In genomic region chr16:12612598-12613101, GRCh38 we compare ENCODE assay signal across 1 cellular context.
TF ChIP-seq lines count a peak whose summit lies in the region.

No MANE protein-coding gene starts in this region.

TF ChIP-seq in K562, 482 proteins besides CTCF, POLR2A, EP300 and RAD21 (continued from another document):
- TF ChIP-seq ZNF407 (IDR thresholded peaks at IDR 0.05; ENCODE audit: low read depth): no peak
- TF ChIP-seq ZNF639 (CRISPR knock-in tag; conservative IDR thresholded peaks at IDR 0.05 in 1 of 2, IDR thresholded peaks at IDR 0.05 in 1 of 2): no peak
- TF ChIP-seq ZNF436 (CRISPR knock-in tag; IDR thresholded peaks at IDR 0.05): no peak
- TF ChIP-seq TSC22D4 (tag; IDR thresholded peaks at IDR 0.05): no peak
- TF ChIP-seq ZBTB43 (CRISPR knock-in tag; IDR thresholded peaks at IDR 0.05): no peak
- no peak for TF ChIP-seq CREB1 (IDR thresholded peaks at IDR 0.05)
- TF ChIP-seq CREB1 (CRISPR knock-in tag; IDR thresholded peaks at IDR 0.05): no peak
- TF ChIP-seq HDGF (IDR thresholded peaks at IDR 0.05): no peak
- TF ChIP-seq E2F5 (CRISPR knock-in tag; IDR thresholded peaks at IDR 0.05): no peak
- TF ChIP-seq FOXO4 (CRISPR knock-in tag; IDR thresholded peaks at IDR 0.05): no peak
- no peak for TF ChIP-seq MEF2A (IDR thresholded peaks at IDR 0.05; ENCODE audit: control insufficient read depth, low read depth, low read length)
- TF ChIP-seq ZNF511 (CRISPR knock-in tag; IDR thresholded peaks at IDR 0.05): no peak
- no peak for TF ChIP-seq NFRKB (IDR thresholded peaks at IDR 0.05; ENCODE audit: low read depth)
- no peak for TF ChIP-seq ZHX1 (conservative IDR thresholded peaks at IDR 0.05; ENCODE audit: low read length)
- TF ChIP-seq ZNF282 (CRISPR knock-in tag; IDR thresholded peaks at IDR 0.05): no peak
- no peak for TF ChIP-seq GATAD2B (IDR thresholded peaks at IDR 0.05; ENCODE audit: borderline replicate concordance)
- no peak for TF ChIP-seq ZNF143 (CRISPR knock-in tag; IDR thresholded peaks at IDR 0.05)
- 0 out of 2 replicates have a peak, but pooled peaks have one; percentile 30 for TF ChIP-seq ZBTB2 (IDR thresholded peaks at IDR 0.05)
- no peak for TF ChIP-seq CGGBP1 (CRISPR knock-in tag; IDR thresholded peaks at IDR 0.05)
- no peak for TF ChIP-seq CC2D1A (IDR thresholded peaks at IDR 0.05)
- TF ChIP-seq ZSCAN32 (CRISPR knock-in tag; IDR thresholded peaks at IDR 0.05): no peak
